1 cellular context compared by ENCODE assay signal in genomic region chr19:34772697-34773554, GRCh38.
A peak's percentile ranks its signal among the peaks of the same experiment; 100 is the strongest.
TF ChIP-seq lines count a peak whose summit lies in the region.

Gene ZNF599 (minus strand): TSS chr19:34773215. CDS start chr19:34772841, 374 bp downstream.

TF ChIP-seq in HepG2, 621 proteins besides CTCF, POLR2A, EP300 and RAD21 (continued from another document and continues in another):
- TF ChIP-seq PRDM4 (CRISPR knock-in tag; IDR thresholded peaks at IDR 0.05; ENCODE audit: borderline replicate concordance) (no peak), SPEN (CRISPR knock-in tag; IDR thresholded peaks at IDR 0.05; ENCODE audit: low read depth) (peak; percentile 86), CC2D1A (CRISPR knock-in tag; IDR thresholded peaks at IDR 0.05) (no peak), REPIN1 (CRISPR knock-in tag; IDR thresholded peaks at IDR 0.05; ENCODE audit: borderline replicate concordance, low read depth) (no peak), MAZ (IDR thresholded peaks at IDR 0.05; ENCODE audit: borderline replicate concordance, low read depth, low read length) (no peak), MAZ (CRISPR knock-in tag; IDR thresholded peaks at IDR 0.05; ENCODE audit: low read depth) (peak; percentile 71; the same call in 1 of the 2 replicates), NFYC (CRISPR knock-in tag; IDR thresholded peaks at IDR 0.05) (peak; percentile 73), MZF1 (CRISPR knock-in tag; IDR thresholded peaks at IDR 0.05; ENCODE audit: borderline replicate concordance) (no peak), THAP9 (CRISPR knock-in tag; IDR thresholded peaks at IDR 0.05; ENCODE audit: borderline replicate concordance) (no peak), ZBTB10 (CRISPR knock-in tag; IDR thresholded peaks at IDR 0.05; ENCODE audit: borderline replicate concordance) (no peak), FOXK1 (CRISPR knock-in tag; IDR thresholded peaks at IDR 0.05; ENCODE audit: borderline replicate concordance, low read depth) (peak; percentile 85; the same call in 1 of the 2 replicates), ETS1 (CRISPR knock-in tag; IDR thresholded peaks at IDR 0.05) (no peak), HNRNPUL1 (IDR thresholded peaks at IDR 0.05; ENCODE audit: low read depth, low read length) (no peak), GMEB1 (CRISPR knock-in tag; IDR thresholded peaks at IDR 0.05; ENCODE audit: borderline replicate concordance) (peak; percentile 96), ZNF713 (CRISPR knock-in tag; IDR thresholded peaks at IDR 0.05) (no peak), ZNF484 (CRISPR knock-in tag; IDR thresholded peaks at IDR 0.05; ENCODE audit: borderline replicate concordance, low read depth) (0 out of 2 replicates have a peak, but pooled peaks have one; percentile 41), ZNF710 (CRISPR knock-in tag; IDR thresholded peaks at IDR 0.05; ENCODE audit: borderline replicate concordance) (peak; percentile 45), ZNF879 (CRISPR knock-in tag; IDR thresholded peaks at IDR 0.05) (no peak), ZFP62 (CRISPR knock-in tag; IDR thresholded peaks at IDR 0.05) (no peak), ZSCAN20 (CRISPR knock-in tag; IDR thresholded peaks at IDR 0.05; ENCODE audit: borderline replicate concordance) (no peak), RFXANK (CRISPR knock-in tag; IDR thresholded peaks at IDR 0.05) (no peak), TP53 (CRISPR knock-in tag; conservative IDR thresholded peaks at IDR 0.05) (no peak), ZNF749 (CRISPR knock-in tag; IDR thresholded peaks at IDR 0.05; ENCODE audit: borderline replicate concordance) (no peak), PLSCR1 (CRISPR knock-in tag; IDR thresholded peaks at IDR 0.05; ENCODE audit: borderline replicate concordance) (no peak), AKAP8 (CRISPR knock-in tag; IDR thresholded peaks at IDR 0.05) (no peak), SIX4 (CRISPR knock-in tag; IDR thresholded peaks at IDR 0.05) (no peak; the same call in 1 of the 2 replicates), HMG20B (CRISPR knock-in tag; conservative IDR thresholded peaks at IDR 0.05) (no peak), TOPORS (CRISPR knock-in tag; IDR thresholded peaks at IDR 0.05) (no peak), ZNF292 (CRISPR knock-in tag; IDR thresholded peaks at IDR 0.05; ENCODE audit: borderline replicate concordance, low read depth) (no peak), ZNF207 (IDR thresholded peaks at IDR 0.05; ENCODE audit: borderline replicate concordance) (no peak), ZFY (CRISPR knock-in tag; IDR thresholded peaks at IDR 0.05) (peak; percentile 75), ZNF766 (CRISPR knock-in tag; IDR thresholded peaks at IDR 0.05; ENCODE audit: borderline replicate concordance) (no peak; the same call in 1 of the 2 replicates), U2AF1 (optimal IDR thresholded peaks at IDR 0.05; ENCODE audit: low read depth, low read length) (no peak), ZNF10 (CRISPR knock-in tag; IDR thresholded peaks at IDR 0.05; ENCODE audit: borderline replicate concordance, low read depth) (no peak), ZNF33B (CRISPR knock-in tag; IDR thresholded peaks at IDR 0.05) (0 out of 2 replicates have a peak, but pooled peaks have one; percentile 54), RFXAP (CRISPR knock-in tag; IDR thresholded peaks at IDR 0.05; ENCODE audit: borderline replicate concordance) (peak; percentile 66; the same call in 1 of the 2 replicates), CENPBD1 (CRISPR knock-in tag; IDR thresholded peaks at IDR 0.05; ENCODE audit: borderline replicate concordance, low read depth) (no peak), ZNF235 (CRISPR knock-in tag; IDR thresholded peaks at IDR 0.05; ENCODE audit: borderline replicate concordance) (0 out of 2 replicates have a peak, but pooled peaks have one; percentile 57), ZMAT3 (CRISPR knock-in tag; conservative IDR thresholded peaks at IDR 0.05) (no peak), ZBTB37 (CRISPR knock-in tag; IDR thresholded peaks at IDR 0.05) (no peak), MLXIP (CRISPR knock-in tag; IDR thresholded peaks at IDR 0.05; ENCODE audit: borderline replicate concordance) (no peak), ZNF234 (CRISPR knock-in tag; conservative IDR thresholded peaks at IDR 0.05) (no peak), DRAP1 (CRISPR knock-in tag; IDR thresholded peaks at IDR 0.05) (peak; percentile 57)
